14 cellular contexts compared by ENCODE assay signal in genomic region chr1:225835752-225836151, GRCh38. TPM values are rescaled to one million over a fixed set of nuclear protein-coding genes. Genes with fewer than 3 reads are reported as not detected.
DNase-seq lines count a peak whose midpoint lies in the region; ATAC-seq, FAIRE-seq and TF ChIP-seq lines count a peak whose summit lies in the region.
"Had no signal": no experiment of that assay in that cellular context is flagged by ENCODE, and none has a peak within 500 bp of the region (broad histone marks: within the 10 kb centered on the region; RNA-seq: fewer than 3 reads in every experiment).

No MANE protein-coding gene starts in this region.

- H3K4me3 ChIP-seq in right lobe of liver (no peak overlapping the region), HepG2 (replicated peaks in 1 of 3; ENCODE audit: insufficient read depth in 1 of 3, low read depth in 2 of 3, low read length in 3 of 3) (no peak overlapping the region), kidney (ENCODE audit: low read length in 2 of 2) (no peak overlapping the region), vagina (no peak overlapping the region)
- H3K4me3 ChIP-seq: left lung had no signal

- TF ChIP-seq POLR2A in right lobe of liver (IDR thresholded peaks at IDR 0.05) (no peak), HepG2 (IDR thresholded peaks at IDR 0.05; ENCODE audit: insufficient read depth in 1 of 2, low read depth in 2 of 2, low read length in 2 of 2) (no peak), vagina (IDR thresholded peaks at IDR 0.05) (no peak)

- CTCF ChIA-PET in HepG2 (lab: Yijun Ruan, JAX; ENCODE audit: low intra/inter-chr PET ratio, low total read pairs): no interaction called here

- H3K27ac Mint-ChIP-seq in chondrocyte (ENCODE audit: unreplicated experiment): peak overlapping the region; percentile 57
- H3K27ac Mint-ChIP-seq: activated CD8-positive, alpha-beta T cell treated with anti-CD3 and anti-CD28 coated beads, Interleukin-2, amount 10 ng/mL, durations not matched to agents 7 days and 5 days had no signal

- H4K20me1 ChIP-seq in HepG2 (ENCODE audit: insufficient read depth, low read length): no peaks in the 10 kb centered on the region

- TF ChIP-seq CTCF in right lobe of liver (IDR thresholded peaks at IDR 0.05) (no peak), HepG2 (CRISPR knock-in tag; IDR thresholded peaks at IDR 0.05) (no peak), chondrocyte (IDR thresholded peaks at IDR 0.05) (no peak), kidney (IDR thresholded peaks at IDR 0.05; ENCODE audit: borderline replicate concordance, extremely low read depth, insufficient read depth) (no peak), vagina (IDR thresholded peaks at IDR 0.05) (no peak), GM13977 (IDR thresholded peaks at IDR 0.05; ENCODE audit: extremely low read depth, insufficient read depth, missing control alignments) (no peak)

- FAIRE-seq in HepG2 (lab: Jason Lieb, UNC) (no peak), kidney (lab: Jason Lieb, UNC) (no peak)

- H2AFZ ChIP-seq in HepG2 (ENCODE audit: low read length): no peak overlapping the region

- no peaks in the 10 kb centered on the region for H3K9me3 ChIP-seq in right lobe of liver
- no peaks in the 10 kb centered on the region for H3K9me3 ChIP-seq in HepG2 (ENCODE audit: low read length)
- H3K9me3 ChIP-seq in kidney (ENCODE audit: control insufficient read depth in 1 of 2, low read length in 2 of 2): no peaks in the 10 kb centered on the region
- H3K9me3 ChIP-seq in vagina: no peaks in the 10 kb centered on the region
- H3K9me3 ChIP-seq: left lung had no signal

- H3K79me2 ChIP-seq in HepG2 (ENCODE audit: insufficient read depth, low read length): no peaks in the 10 kb centered on the region

- WGBS in right lobe of liver (ENCODE audit: insufficient coverage, low coverage, low lambda C conversion rate, missing lambda C conversion rate): 27% methylated on average over 4 of the region's 4 CpGs
- 94% methylated on average over 4 of the region's 4 CpGs for WGBS in HepG2 (ENCODE audit: low lambda C conversion rate)

- no peak overlapping the region for H3K4me3 Mint-ChIP-seq in chondrocyte (ENCODE audit: unreplicated experiment)
- H3K4me3 Mint-ChIP-seq: activated CD8-positive, alpha-beta T cell treated with anti-CD3 and anti-CD28 coated beads, Interleukin-2, amount 10 ng/mL, durations not matched to agents 7 days and 5 days had no signal

- no TSS peak for BruUV-seq in HepG2 (replicated peaks; lab: Mats Ljungman, UMichigan)

- ATAC-seq in right lobe of liver: peak; percentile 8 to 64 (median 35)
- no peak for ATAC-seq in HepG2
- ATAC-seq: activated CD8-positive, alpha-beta T cell treated with anti-CD3 and anti-CD28 coated beads, Interleukin-2, amount 10 ng/mL, durations not matched to agents 7 days and 5 days; PC-3 had no signal

- H3K9ac ChIP-seq in HepG2 (ENCODE audit: insufficient read depth, low read depth, low read length) (no peak overlapping the region), kidney (ENCODE audit: low read length in 2 of 2) (no peak overlapping the region)

- H3K27me3 ChIP-seq in right lobe of liver: no peaks in the 10 kb centered on the region
- H3K27me3 ChIP-seq in HepG2 (ENCODE audit: control insufficient read depth in 1 of 2, insufficient read depth in 2 of 2, low read length in 2 of 2): no peaks in the 10 kb centered on the region
- H3K27me3 ChIP-seq in vagina: no peaks in the 10 kb centered on the region
- H3K27me3 ChIP-seq: left lung had no signal

- H3K9me3 Mint-ChIP-seq in chondrocyte (ENCODE audit: low read depth): no peaks in the 10 kb centered on the region

- H3K36me3 ChIP-seq in right lobe of liver: peaks cover 3 to 99% (median 54%) of the 10 kb centered on the region in 4 donors
- H3K36me3 ChIP-seq in HepG2 (replicated peaks in 1 of 2; ENCODE audit: control insufficient read depth in 1 of 2, insufficient read depth in 2 of 2, low read length in 2 of 2): peaks cover 14 to 65% of the 10 kb centered on the region in 2 experiments
- peaks cover 12 to 44% of the 10 kb centered on the region in 2 donors for H3K36me3 ChIP-seq in kidney (ENCODE audit: control insufficient read depth in 1 of 2, insufficient read depth in 2 of 2, low read length in 2 of 2)
- H3K36me3 ChIP-seq in vagina: peaks cover 0 to 76% of the 10 kb centered on the region in 2 donors

- POLR2A ChIA-PET in HepG2 (lab: Yijun Ruan, JAX): no interaction called here

- TF ChIP-seq EP300 in HepG2 (IDR thresholded peaks at IDR 0.05; ENCODE audit: low read depth in 2 of 2, low read length in 2 of 2) (no peak), HepG2 (CRISPR knock-in tag; IDR thresholded peaks at IDR 0.05; ENCODE audit: borderline replicate concordance) (no peak)

- H3K4me2 ChIP-seq in HepG2 (ENCODE audit: low read depth, low read length): no peak overlapping the region

- in situ Hi-C loops in HepG2 (cut with HindIII; ENCODE audit: extremely low pct_ligation_motif_present, low pct_unique_long_range_greater_than_20kb): no loop called here
- in situ Hi-C loops in GM13977 (cut with MboI; ENCODE audit: low pct_unique_long_range_greater_than_20kb, low sequenced_read_pairs, unreplicated experiment): no loop called here

- intact Hi-C loops in right lobe of liver (cut with DNase I) (no loop called here), HepG2 (cut with micrococcal nuclease; ENCODE audit: unreplicated experiment) (no loop called here), kidney (cut with DNase I) (no loop called here), vagina (cut with DNase I) (no loop called here)

- H3K27ac ChIP-seq in right lobe of liver (peak overlapping the region in 1 of 3 donors; percentile 2), HepG2 (ENCODE audit: extremely low read length, insufficient read depth, low read length) (no peak overlapping the region), kidney (ENCODE audit: low read depth in 2 of 2, low read length in 2 of 2) (no peak overlapping the region), vagina (peak overlapping the region; percentile 21)

- H3K4me1 ChIP-seq in right lobe of liver: peaks cover 0 to 60% (median 6%) of the 10 kb centered on the region in 4 donors
- H3K4me1 ChIP-seq in HepG2 (ENCODE audit: insufficient read depth, low read length): no peaks in the 10 kb centered on the region
- H3K4me1 ChIP-seq in kidney (ENCODE audit: control insufficient read depth in 1 of 2, insufficient read depth in 1 of 2, low read depth in 1 of 2, low read length in 2 of 2): no peaks in the 10 kb centered on the region
- H3K4me1 ChIP-seq in vagina: peaks cover 22% of the 10 kb centered on the region

- H3K36me3 Mint-ChIP-seq in chondrocyte (ENCODE audit: low read depth): peaks cover 15% of the 10 kb centered on the region

- DNase-seq in right lobe of liver (peak in 1 of 3 donors; percentile 64), HepG2 (ENCODE audit: low spot score) (no peak), chondrocyte (ENCODE audit: low spot score) (no peak), kidney (peak; percentile 71), vagina (ENCODE audit: extremely low spot score in 2 of 2) (no peak), GM13977 (ENCODE audit: low spot score) (no peak), mesenteric fat pad (ENCODE audit: low spot score) (no peak), SHP77 treated with DMSO at 0.1 percent for 48 hours (lab: John Stamatoyannopoulos, UW) (no peak)
- DNase-seq: activated CD8-positive, alpha-beta T cell treated with anti-CD3 and anti-CD28 coated beads, Interleukin-2, amount 10 ng/mL, durations not matched to agents 7 days and 5 days; activated naive CD4-positive, alpha-beta T cell; DND-41; GOT3; PC-3 had no signal

- no peaks in the 10 kb centered on the region for H3K27me3 Mint-ChIP-seq in chondrocyte (ENCODE audit: low read depth)

- no peak for TF ChIP-seq RAD21 in HepG2 (CRISPR knock-in tag; IDR thresholded peaks at IDR 0.05)

- peaks cover 20% of the 10 kb centered on the region for H3K4me1 Mint-ChIP-seq in chondrocyte (ENCODE audit: low read depth)

RNA-seq across cellular contexts. Expression of gene EPHX1, which starts 25.8 kb away (rescaled TPM):
- total RNA-seq in right lobe of liver (1,000 to 10,000 TPM in 3 of 6 experiments, 100 to 1,000 TPM in 3; 331 to 4,402 (median 1,032) TPM), HepG2 (2016; rRNA removed; fragmentation: Illumina TruSeq; extraction: Trizol) (28.8 and 36.5 TPM in 2 replicates), chondrocyte (61.8 to 69.1 TPM (median 67.0 TPM) in 3 replicates), kidney (78.6 TPM), vagina (142 TPM), mesenteric fat pad (288 TPM)
- 20.0 and 23.1 TPM in 2 replicates for total RNA-seq in HepG2 (2016; cell fraction: cytosol; rRNA removed; fragmentation: Illumina TruSeq; extraction: Trizol; ENCODE audit: low read depth)
- total RNA-seq in HepG2 (2016; cell fraction: insoluble cytoplasmic fraction; rRNA removed; fragmentation: Illumina TruSeq; extraction: Trizol): 20.9 and 35.8 TPM in 2 replicates
- total RNA-seq in HepG2 (2016; cell fraction: membrane; rRNA removed; fragmentation: Illumina TruSeq; extraction: Trizol): 36.4 and 40.0 TPM in 2 replicates
- 48.7 and 54.7 TPM in 2 replicates for total RNA-seq in HepG2 (2016; cell fraction: nucleus; rRNA removed; fragmentation: Illumina TruSeq; extraction: Trizol)
- polyA plus RNA-seq in HepG2 (2011; rRNA removed) (27.7 and 38.3 TPM in 2 replicates), kidney (ENCODE audit: insufficient read depth, low read depth, low replicate concordance) (178 TPM)
- 18.6 and 23.4 TPM in 2 replicates for polyA plus RNA-seq in HepG2 (2011; cell fraction: cytosol; rRNA removed)
- polyA plus RNA-seq in HepG2 (2011; cell fraction: nucleus; rRNA removed): 29.6 and 32.2 TPM in 2 replicates
- polyA plus RNA-seq in HepG2 (2012): 80.6 and 134 TPM in 2 replicates
- polyA plus RNA-seq in HepG2 (2016; cell fraction: cytosol; fragmentation: Illumina TruSeq; extraction: Trizol; ENCODE audit: low read depth): 67.8 and 68.1 TPM in 2 replicates
- 43.8 and 55.8 TPM in 2 replicates for polyA plus RNA-seq in HepG2 (2016; cell fraction: insoluble cytoplasmic fraction; fragmentation: Illumina TruSeq; extraction: Trizol; ENCODE audit: low read depth)
- polyA plus RNA-seq in HepG2 (2016; cell fraction: membrane; fragmentation: Illumina TruSeq; extraction: Trizol; ENCODE audit: low read depth): 77.2 and 87.4 TPM in 2 replicates
- polyA plus RNA-seq in HepG2 (2016; cell fraction: nucleus; fragmentation: Illumina TruSeq; extraction: Trizol; ENCODE audit: insufficient read depth, low read depth): 134 and 141 TPM in 2 replicates
- polyA minus RNA-seq in HepG2 (2011; rRNA and poly(A)+ RNA removed; ENCODE audit: low replicate concordance): 20.7 and 23.4 TPM in 2 replicates
- polyA minus RNA-seq in HepG2 (2011; cell fraction: cytosol; rRNA and poly(A)+ RNA removed): 21.0 and 23.9 TPM in 2 replicates
- 15.3 and 18.4 TPM in 2 replicates for polyA minus RNA-seq in HepG2 (2011; cell fraction: nucleus; rRNA and poly(A)+ RNA removed)

RNA-seq across cellular contexts. Expression of gene TMEM63A, which starts 46.4 kb away (rescaled TPM):
- total RNA-seq in right lobe of liver: 10 to 100 TPM; 32.1 to 81.5 (median 44.9) TPM
- total RNA-seq in HepG2 (2016; rRNA removed; fragmentation: Illumina TruSeq; extraction: Trizol): 6.8 and 23.9 TPM in 2 replicates
- 8.4 and 11.8 TPM in 2 replicates for total RNA-seq in HepG2 (2016; cell fraction: cytosol; rRNA removed; fragmentation: Illumina TruSeq; extraction: Trizol; ENCODE audit: low read depth)
- total RNA-seq in HepG2 (2016; cell fraction: insoluble cytoplasmic fraction; rRNA removed; fragmentation: Illumina TruSeq; extraction: Trizol): 6.3 and 23.7 TPM in 2 replicates
- 9.0 and 9.3 TPM in 2 replicates for total RNA-seq in HepG2 (2016; cell fraction: membrane; rRNA removed; fragmentation: Illumina TruSeq; extraction: Trizol)
- total RNA-seq in HepG2 (2016; cell fraction: nucleus; rRNA removed; fragmentation: Illumina TruSeq; extraction: Trizol): 45.2 and 52.0 TPM in 2 replicates
- polyA plus RNA-seq in HepG2 (2011; rRNA removed): 53.3 and 68.4 TPM in 2 replicates
- 12.0 and 12.6 TPM in 2 replicates for polyA plus RNA-seq in HepG2 (2011; cell fraction: cytosol; rRNA removed)
- 382 and 397 TPM in 2 replicates for polyA plus RNA-seq in HepG2 (2011; cell fraction: nucleus; rRNA removed)
- 27.8 and 32.4 TPM in 2 replicates for polyA plus RNA-seq in HepG2 (2012)
- 1.2 and 1.4 TPM in 2 replicates for polyA plus RNA-seq in HepG2 (2016; cell fraction: cytosol; fragmentation: Illumina TruSeq; extraction: Trizol; ENCODE audit: low read depth)
- 5.6 and 6.1 TPM in 2 replicates for polyA plus RNA-seq in HepG2 (2016; cell fraction: insoluble cytoplasmic fraction; fragmentation: Illumina TruSeq; extraction: Trizol; ENCODE audit: low read depth)
- polyA plus RNA-seq in HepG2 (2016; cell fraction: membrane; fragmentation: Illumina TruSeq; extraction: Trizol; ENCODE audit: low read depth): 2.8 and 3.1 TPM in 2 replicates
- polyA plus RNA-seq in HepG2 (2016; cell fraction: nucleus; fragmentation: Illumina TruSeq; extraction: Trizol; ENCODE audit: insufficient read depth, low read depth): 77.1 and 87.3 TPM in 2 replicates
- polyA minus RNA-seq in HepG2 (2011; rRNA and poly(A)+ RNA removed; ENCODE audit: low replicate concordance): 69.8 and 79.8 TPM in 2 replicates
- polyA minus RNA-seq in HepG2 (2011; cell fraction: cytosol; rRNA and poly(A)+ RNA removed): 11.9 and 15.7 TPM in 2 replicates
- polyA minus RNA-seq in HepG2 (2011; cell fraction: nucleus; rRNA and poly(A)+ RNA removed): 124 and 138 TPM in 2 replicates
- 48.4 to 52.5 TPM (median 50.3 TPM) in 3 replicates for total RNA-seq in chondrocyte
- total RNA-seq in kidney: 159 TPM
- polyA plus RNA-seq in kidney (ENCODE audit: insufficient read depth, low read depth, low replicate concordance): 25.5 TPM
- total RNA-seq in vagina: 38.1 TPM
- 79.7 TPM for total RNA-seq in mesenteric fat pad

RNA-seq across cellular contexts. Expression of gene LEFTY1, which starts 53.2 kb away (rescaled TPM):
- total RNA-seq in right lobe of liver: 1 to 10 TPM in 1 of 6 experiments, under 1 TPM in 3, not detected in 2; 0.29 to 1.1 (median 0.54) TPM
- 0.29 TPM in 1 of 2 replicates, not detected in the other for total RNA-seq in HepG2 (2016; rRNA removed; fragmentation: Illumina TruSeq; extraction: Trizol)
- 0.20 TPM in 1 of 2 replicates, not detected in the other for total RNA-seq in HepG2 (2016; cell fraction: cytosol; rRNA removed; fragmentation: Illumina TruSeq; extraction: Trizol; ENCODE audit: low read depth)
- total RNA-seq in HepG2 (2016; cell fraction: insoluble cytoplasmic fraction; rRNA removed; fragmentation: Illumina TruSeq; extraction: Trizol): 0.18 and 0.50 TPM in 2 replicates
- 0.09 TPM in 1 of 2 replicates, not detected in the other for total RNA-seq in HepG2 (2016; cell fraction: membrane; rRNA removed; fragmentation: Illumina TruSeq; extraction: Trizol)
- 0.22 and 0.38 TPM in 2 replicates for total RNA-seq in HepG2 (2016; cell fraction: nucleus; rRNA removed; fragmentation: Illumina TruSeq; extraction: Trizol)
- 0.79 and 1.8 TPM in 2 replicates for polyA plus RNA-seq in HepG2 (2011; rRNA removed)
- polyA plus RNA-seq in HepG2 (2011; cell fraction: cytosol; rRNA removed): 1.6 and 1.9 TPM in 2 replicates
- polyA plus RNA-seq in HepG2 (2011; cell fraction: nucleus; rRNA removed): 0.68 and 0.78 TPM in 2 replicates
- 0.32 and 0.55 TPM in 2 replicates for polyA plus RNA-seq in HepG2 (2012)
- not detected in 2 replicates for polyA plus RNA-seq in HepG2 (2016; cell fraction: cytosol; fragmentation: Illumina TruSeq; extraction: Trizol; ENCODE audit: low read depth)
- 0.14 TPM in 1 of 2 replicates, not detected in the other for polyA plus RNA-seq in HepG2 (2016; cell fraction: insoluble cytoplasmic fraction; fragmentation: Illumina TruSeq; extraction: Trizol; ENCODE audit: low read depth)
- polyA plus RNA-seq in HepG2 (2016; cell fraction: membrane; fragmentation: Illumina TruSeq; extraction: Trizol; ENCODE audit: low read depth): 0.11 TPM in 1 of 2 replicates, not detected in the other
- 0.28 and 0.51 TPM in 2 replicates for polyA plus RNA-seq in HepG2 (2016; cell fraction: nucleus; fragmentation: Illumina TruSeq; extraction: Trizol; ENCODE audit: insufficient read depth, low read depth)
- polyA minus RNA-seq in HepG2 (2011; rRNA and poly(A)+ RNA removed; ENCODE audit: low replicate concordance): 0.12 TPM in 1 of 2 replicates, not detected in the other
- 0.49 and 0.53 TPM in 2 replicates for polyA minus RNA-seq in HepG2 (2011; cell fraction: cytosol; rRNA and poly(A)+ RNA removed)
- polyA minus RNA-seq in HepG2 (2011; cell fraction: nucleus; rRNA and poly(A)+ RNA removed): 0.52 and 0.99 TPM in 2 replicates
- 0.56 to 2.2 TPM (median 0.99 TPM) in 3 replicates for total RNA-seq in chondrocyte
- 8.6 TPM for total RNA-seq in kidney
- polyA plus RNA-seq in kidney (ENCODE audit: insufficient read depth, low read depth, low replicate concordance): 0.41 TPM
- not detected for total RNA-seq in vagina
- total RNA-seq in mesenteric fat pad: not detected
- total RNA-seq: activated CD8-positive, alpha-beta T cell treated with anti-CD3 and anti-CD28 coated beads, Interleukin-2, amount 10 ng/mL, durations not matched to agents 7 days and 5 days; PC-3 had no signal

RNA-seq across cellular contexts. Expression of gene SRP9, which starts 58.1 kb away (rescaled TPM):
- 100 to 1,000 TPM; 132 to 150 (median 141) TPM for total RNA-seq in right lobe of liver
- 251 and 524 TPM in 2 replicates for total RNA-seq in HepG2 (2016; rRNA removed; fragmentation: Illumina TruSeq; extraction: Trizol)
- total RNA-seq in HepG2 (2016; cell fraction: cytosol; rRNA removed; fragmentation: Illumina TruSeq; extraction: Trizol; ENCODE audit: low read depth): 34.2 and 43.4 TPM in 2 replicates
- 284 and 524 TPM in 2 replicates for total RNA-seq in HepG2 (2016; cell fraction: insoluble cytoplasmic fraction; rRNA removed; fragmentation: Illumina TruSeq; extraction: Trizol)
- 119 and 121 TPM in 2 replicates for total RNA-seq in HepG2 (2016; cell fraction: membrane; rRNA removed; fragmentation: Illumina TruSeq; extraction: Trizol)
- 114 and 119 TPM in 2 replicates for total RNA-seq in HepG2 (2016; cell fraction: nucleus; rRNA removed; fragmentation: Illumina TruSeq; extraction: Trizol)
- polyA plus RNA-seq in HepG2 (2011; rRNA removed): 217 and 307 TPM in 2 replicates
- polyA plus RNA-seq in HepG2 (2011; cell fraction: cytosol; rRNA removed): 155 and 238 TPM in 2 replicates
- polyA plus RNA-seq in HepG2 (2011; cell fraction: nucleus; rRNA removed): 51.6 and 71.1 TPM in 2 replicates
- 199 and 240 TPM in 2 replicates for polyA plus RNA-seq in HepG2 (2012)
- 47.7 and 66.3 TPM in 2 replicates for polyA plus RNA-seq in HepG2 (2016; cell fraction: cytosol; fragmentation: Illumina TruSeq; extraction: Trizol; ENCODE audit: low read depth)
- 592 and 651 TPM in 2 replicates for polyA plus RNA-seq in HepG2 (2016; cell fraction: insoluble cytoplasmic fraction; fragmentation: Illumina TruSeq; extraction: Trizol; ENCODE audit: low read depth)
- polyA plus RNA-seq in HepG2 (2016; cell fraction: membrane; fragmentation: Illumina TruSeq; extraction: Trizol; ENCODE audit: low read depth): 142 and 155 TPM in 2 replicates
- 229 and 237 TPM in 2 replicates for polyA plus RNA-seq in HepG2 (2016; cell fraction: nucleus; fragmentation: Illumina TruSeq; extraction: Trizol; ENCODE audit: insufficient read depth, low read depth)
- polyA minus RNA-seq in HepG2 (2011; rRNA and poly(A)+ RNA removed; ENCODE audit: low replicate concordance): 170 and 215 TPM in 2 replicates
- polyA minus RNA-seq in HepG2 (2011; cell fraction: cytosol; rRNA and poly(A)+ RNA removed): 83.5 and 103 TPM in 2 replicates
- polyA minus RNA-seq in HepG2 (2011; cell fraction: nucleus; rRNA and poly(A)+ RNA removed): 38.2 and 45.3 TPM in 2 replicates
- 190 to 207 TPM (median 200 TPM) in 3 replicates for total RNA-seq in chondrocyte
- total RNA-seq in kidney: 199 TPM
- polyA plus RNA-seq in kidney (ENCODE audit: insufficient read depth, low read depth, low replicate concordance): 307 TPM
- 120 TPM for total RNA-seq in vagina
- total RNA-seq in mesenteric fat pad: 125 TPM
